Comparison of ENCODE assay signal across 9 cellular contexts in genomic region chr6:35497571-35498406, GRCh38. TPM values are rescaled to one million over a fixed set of nuclear protein-coding genes. Genes with fewer than 3 reads are reported as not detected.
DNase-seq lines count a peak whose midpoint lies in the region; ATAC-seq, FAIRE-seq and TF ChIP-seq lines count a peak whose summit lies in the region.
"Had no signal": no experiment of that assay in that cellular context is flagged by ENCODE, and none has a peak within 500 bp of the region (broad histone marks: within the 10 kb centered on the region; RNA-seq: fewer than 3 reads in every experiment).

No MANE protein-coding gene starts in this region.

- H3K9me3 Mint-ChIP-seq in astrocyte (ENCODE audit: unreplicated experiment), result peaks cover 1% of the 10 kb centered on the region

- H2AFZ ChIP-seq in astrocyte (ENCODE audit: low read depth, low read length) (peak overlapping the region; percentile 59), hepatocyte (peak overlapping the region; percentile 40)

- TF ChIP-seq POLR2A in GM18505 (IDR thresholded peaks at IDR 0.05; ENCODE audit: borderline replicate concordance, extremely low read depth, insufficient read depth, insufficient read length), result no peak

- peaks cover 39% of the 10 kb centered on the region for H3K4me1 Mint-ChIP-seq in astrocyte (ENCODE audit: low read depth, unreplicated experiment)

- H3K36me3 Mint-ChIP-seq in astrocyte (ENCODE audit: low read depth, unreplicated experiment), result peaks cover 3% of the 10 kb centered on the region

- H3K27ac Mint-ChIP-seq in astrocyte (ENCODE audit: unreplicated experiment), result peak overlapping the region; percentile 87

- peaks cover 33% of the 10 kb centered on the region for H4K20me1 ChIP-seq in astrocyte (ENCODE audit: insufficient read depth, low read length)
- H4K20me1 ChIP-seq in hepatocyte (ENCODE audit: insufficient read depth, poor library complexity, severe bottlenecking), result peaks cover 18% of the 10 kb centered on the region

- H3K36me3 ChIP-seq in SJSA1, result peaks cover 19% of the 10 kb centered on the region
- H3K36me3 ChIP-seq in astrocyte (ENCODE audit: insufficient read depth, low read length), result no peaks in the 10 kb centered on the region
- no peaks in the 10 kb centered on the region for H3K36me3 ChIP-seq in hepatocyte (replicated peaks; ENCODE audit: insufficient read depth, low read depth)
- peaks cover 5% of the 10 kb centered on the region for H3K36me3 ChIP-seq in skeletal muscle satellite cell (ENCODE audit: insufficient read depth, low read length)

- no peak for FAIRE-seq in astrocyte (lab: Jason Lieb, UNC)

- no peaks in the 10 kb centered on the region for H3K27me3 ChIP-seq in SJSA1 (replicated peaks)
- H3K27me3 ChIP-seq in astrocyte (ENCODE audit: insufficient read depth, low read length), result no peaks in the 10 kb centered on the region
- H3K27me3 ChIP-seq in hepatocyte, result no peaks in the 10 kb centered on the region
- no peaks in the 10 kb centered on the region for H3K27me3 ChIP-seq in skeletal muscle satellite cell (ENCODE audit: control insufficient read depth, insufficient read depth, low read length)

- peaks cover 48% of the 10 kb centered on the region for H3K4me1 ChIP-seq in SJSA1 (replicated peaks)
- peaks cover 40% of the 10 kb centered on the region for H3K4me1 ChIP-seq in astrocyte (ENCODE audit: insufficient read depth, low read length)
- H3K4me1 ChIP-seq in hepatocyte (ENCODE audit: insufficient read depth), result peaks cover 39% of the 10 kb centered on the region
- peaks cover 58% of the 10 kb centered on the region for H3K4me1 ChIP-seq in skeletal muscle satellite cell (ENCODE audit: control insufficient read depth, insufficient read depth, low read length)

- H3K79me2 ChIP-seq in astrocyte (ENCODE audit: insufficient read depth, low read length) (peaks cover 36% of the 10 kb centered on the region), hepatocyte (peaks cover 65% of the 10 kb centered on the region)

- H3K4me3 ChIP-seq in SJSA1 (peak overlapping the region; percentile 84), astrocyte (ENCODE audit: insufficient read depth, low read depth, low read length) (peak overlapping the region; percentile 63), hepatocyte (peak overlapping the region; percentile 86), skeletal muscle satellite cell (ENCODE audit: low read length) (peak overlapping the region; percentile 79)

- WGBS in hepatocyte (ENCODE audit: low lambda C conversion rate, missing lambda C conversion rate), result 4% methylated on average over 43 of the region's 76 CpGs

- H3K9ac ChIP-seq in astrocyte (ENCODE audit: low read length) (peak overlapping the region; percentile 93), skeletal muscle satellite cell (ENCODE audit: low read depth, low read length) (peak overlapping the region; percentile 99)

- DNase-seq in NOMO-1 treated with DMSO at 0.1 percent for 48 hours (lab: John Stamatoyannopoulos, UW; ENCODE audit: unreplicated experiment) (peak; percentile 14), NOMO-1 (lab: John Stamatoyannopoulos, UW; ENCODE audit: unreplicated experiment in 2 of 2) (no peak), SJSA1 (ENCODE audit: low read depth in 1 of 2, low spot score in 2 of 2) (peak; percentile 67 to 68), astrocyte (ENCODE audit: low read depth) (peak; percentile 57), hepatocyte (ENCODE audit: low spot score) (peak; percentile 78)

- H3K9me2 ChIP-seq in hepatocyte (replicated peaks; ENCODE audit: insufficient read depth), result no peaks in the 10 kb centered on the region

- H3K9me3 ChIP-seq in SJSA1 (replicated peaks) (no peaks in the 10 kb centered on the region), astrocyte (ENCODE audit: insufficient read depth, low read depth, low read length) (no peaks in the 10 kb centered on the region), hepatocyte (ENCODE audit: low read depth) (no peaks in the 10 kb centered on the region), skeletal muscle satellite cell (replicated peaks; ENCODE audit: low read length) (no peaks in the 10 kb centered on the region)

- H3K27ac ChIP-seq in SJSA1 (peak overlapping the region; percentile 76), astrocyte (ENCODE audit: low read depth, low read length) (peak overlapping the region; percentile 95), hepatocyte (peak overlapping the region; percentile 99)

- TF ChIP-seq CTCF in astrocyte (IDR thresholded peaks at IDR 0.05; ENCODE audit: insufficient read depth, low read depth, low read length) (no peak), hepatocyte (IDR thresholded peaks at IDR 0.05; ENCODE audit: poor library complexity) (no peak)

- no peak for ATAC-seq in GM18505 (IDR thresholded peaks at IDR 0.05; ENCODE audit: unreplicated experiment)
- ATAC-seq in HG03095 (IDR thresholded peaks at IDR 0.05; ENCODE audit: unreplicated experiment), result no peak

- H3K27me3 Mint-ChIP-seq in astrocyte (ENCODE audit: low read depth, unreplicated experiment), result no peaks in the 10 kb centered on the region

- H3K4me2 ChIP-seq in astrocyte (ENCODE audit: low read length), result peak overlapping the region; percentile 93
- H3K4me2 ChIP-seq in hepatocyte, result peak overlapping the region; percentile 95
- peak overlapping the region; percentile 94 for H3K4me2 ChIP-seq in skeletal muscle satellite cell (ENCODE audit: low read length)

- peak overlapping the region; percentile 83 for H3K4me3 Mint-ChIP-seq in astrocyte (ENCODE audit: unreplicated experiment)

RNA-seq across cellular contexts. Expression of gene TEAD3, which starts 0.9 kb away (rescaled TPM):
- total RNA-seq in SJSA1 (2014; rRNA removed; shearing (Covaris generic)), result 14.5 and 24.4 TPM in 2 replicates
- total RNA-seq in astrocyte (73.3 and 75.5 TPM in 2 replicates), hepatocyte (20.4 and 26.3 TPM in 2 replicates)
- 33.0 and 35.9 TPM in 2 replicates for polyA plus RNA-seq in hepatocyte
- total RNA-seq in skeletal muscle satellite cell (2012; rRNA removed), result 6.8 and 8.1 TPM in 2 replicates

RNA-seq across cellular contexts. Expression of gene TULP1, which starts 14.9 kb away (rescaled TPM):
- not detected in 2 replicates for total RNA-seq in SJSA1 (2014; rRNA removed; shearing (Covaris generic))
- not detected in 2 replicates for total RNA-seq in astrocyte
- total RNA-seq in hepatocyte, result not detected in 2 replicates
- polyA plus RNA-seq in hepatocyte, result 0.39 and 1.3 TPM in 2 replicates
- not detected in 2 replicates for total RNA-seq in skeletal muscle satellite cell (2012; rRNA removed)
- total RNA-seq: pulmonary artery endothelial cell had no signal

RNA-seq across cellular contexts. Expression of gene RPL10A, which starts 29.6 kb away (rescaled TPM):
- 983 and 1,383 TPM in 2 replicates for total RNA-seq in SJSA1 (2014; rRNA removed; shearing (Covaris generic))
- total RNA-seq in astrocyte (818 and 887 TPM in 2 replicates), hepatocyte (1,102 and 1,276 TPM in 2 replicates)
- 305 and 308 TPM in 2 replicates for polyA plus RNA-seq in hepatocyte
- total RNA-seq in skeletal muscle satellite cell (2012; rRNA removed), result 1,553 and 2,067 TPM in 2 replicates

RNA-seq across cellular contexts. Expression of gene FANCE, which starts 45.7 kb away (rescaled TPM):
- 16.3 and 20.2 TPM in 2 replicates for total RNA-seq in SJSA1 (2014; rRNA removed; shearing (Covaris generic))
- total RNA-seq in astrocyte (2.9 and 3.1 TPM in 2 replicates), hepatocyte (8.7 and 9.0 TPM in 2 replicates)
- 3.7 and 4.1 TPM in 2 replicates for polyA plus RNA-seq in hepatocyte
- 6.3 TPM in 2 replicates for total RNA-seq in skeletal muscle satellite cell (2012; rRNA removed)

Comparison
In these comparisons a context has a peak if more than half of its experiments do, and no peak if none do; other contexts are left out.
1. DNase-seq: peak in NOMO-1 treated with DMSO at 0.1 percent for 48 hours (single experiment), SJSA1 (2 of 2), astrocyte (single experiment) and hepatocyte (single experiment); none in NOMO-1 (0 of 2).
2. Peak in every context shown above with its lines, with median percentiles within 50 percentile points of each other: H3K27ac ChIP-seq, H3K4me3 ChIP-seq and H3K4me2 ChIP-seq.